ENCODE assay signal across 1 cellular context in the genomic region with DNA sequence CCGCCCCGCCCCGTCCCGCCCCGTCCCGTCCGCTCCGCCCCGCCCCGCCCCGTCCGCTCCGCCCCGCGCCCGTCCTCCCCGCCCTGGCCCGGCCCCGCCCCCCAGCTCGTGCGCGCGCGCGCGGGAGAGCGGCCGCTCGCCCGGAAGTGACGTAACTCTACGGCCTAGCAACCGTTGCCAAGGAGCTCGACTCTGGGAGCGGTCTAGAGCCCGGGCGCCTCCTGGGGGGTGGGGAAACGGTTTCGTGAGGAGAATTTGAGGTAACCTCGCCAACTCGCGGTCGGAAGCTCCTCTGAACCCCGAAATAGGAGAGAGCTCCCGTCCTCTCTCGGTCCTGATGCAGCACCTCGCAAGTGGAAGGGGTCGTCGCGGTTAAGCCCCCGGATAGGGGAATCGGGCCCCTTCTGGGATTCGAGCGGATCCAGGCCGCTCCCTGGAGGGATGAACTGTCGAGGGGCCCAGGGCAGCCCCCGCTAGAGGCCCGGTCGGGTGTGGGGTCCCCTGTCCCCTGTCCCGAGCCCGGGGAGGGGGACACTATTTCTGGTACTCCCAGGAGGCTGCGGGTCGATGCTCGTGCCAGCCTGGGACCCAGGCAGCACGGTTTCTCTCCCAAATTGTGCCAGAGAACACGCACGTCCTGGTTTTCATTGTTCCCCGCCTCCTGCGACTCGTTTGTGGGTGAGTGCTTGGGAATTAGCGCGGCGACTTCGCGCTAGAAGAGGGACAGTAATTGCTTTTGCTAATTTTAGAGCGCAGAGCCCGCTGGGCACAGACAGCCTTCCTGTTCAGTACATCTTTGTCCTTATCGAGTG.
TF ChIP-seq lines count a peak whose summit lies in the region.

A gene with protein sequence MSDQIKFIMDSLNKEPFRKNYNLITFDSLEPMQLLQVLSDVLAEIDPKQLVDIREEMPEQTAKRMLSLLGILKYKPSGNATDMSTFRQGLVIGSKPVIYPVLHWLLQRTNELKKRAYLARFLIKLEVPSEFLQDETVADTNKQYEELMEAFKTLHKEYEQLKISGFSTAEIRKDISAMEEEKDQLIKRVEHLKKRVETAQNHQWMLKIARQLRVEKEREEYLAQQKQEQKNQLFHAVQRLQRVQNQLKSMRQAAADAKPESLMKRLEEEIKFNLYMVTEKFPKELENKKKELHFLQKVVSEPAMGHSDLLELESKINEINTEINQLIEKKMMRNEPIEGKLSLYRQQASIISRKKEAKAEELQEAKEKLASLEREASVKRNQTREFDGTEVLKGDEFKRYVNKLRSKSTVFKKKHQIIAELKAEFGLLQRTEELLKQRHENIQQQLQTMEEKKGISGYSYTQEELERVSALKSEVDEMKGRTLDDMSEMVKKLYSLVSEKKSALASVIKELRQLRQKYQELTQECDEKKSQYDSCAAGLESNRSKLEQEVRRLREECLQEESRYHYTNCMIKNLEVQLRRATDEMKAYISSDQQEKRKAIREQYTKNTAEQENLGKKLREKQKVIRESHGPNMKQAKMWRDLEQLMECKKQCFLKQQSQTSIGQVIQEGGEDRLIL (plus strand): TSS at position 174 of the 812 bp plus-strand sequence. CDS start 3,024 bp downstream, outside the sequence.

TF ChIP-seq in HepG2, 621 proteins besides CTCF, POLR2A, EP300 and RAD21 (continued from another document and continues in another):
- TF ChIP-seq YY1 (IDR thresholded peaks at IDR 0.05; ENCODE audit: insufficient read depth, insufficient replicate concordance, low read depth, low read length) (peak; percentile 21), PHF5A (CRISPR knock-in tag; IDR thresholded peaks at IDR 0.05; ENCODE audit: low read depth, unreplicated experiment) (no peak), SMC3 (IDR thresholded peaks at IDR 0.05; ENCODE audit: low read length) (peak; percentile 14; the same call in 1 of the 2 replicates), ZC3H13 (CRISPR knock-in tag; IDR thresholded peaks at IDR 0.05) (no peak), SIN3B (IDR thresholded peaks at IDR 0.05; ENCODE audit: low read length) (no peak; the same call in 1 of the 2 replicates), ZFP36L1 (CRISPR knock-in tag; IDR thresholded peaks at IDR 0.05) (no peak), ZNF660 (CRISPR knock-in tag; IDR thresholded peaks at IDR 0.05; ENCODE audit: borderline replicate concordance, low read depth) (no peak), MBD4 (IDR thresholded peaks at IDR 0.05; ENCODE audit: borderline replicate concordance, low read length) (no peak), MYNN (CRISPR knock-in tag; IDR thresholded peaks at IDR 0.05; ENCODE audit: low read depth) (no peak), ZNF282 (IDR thresholded peaks at IDR 0.05; ENCODE audit: partially characterized antibody) (no peak), ZFY (CRISPR knock-in tag; IDR thresholded peaks at IDR 0.05) (peak; percentile 85), RFXANK (CRISPR knock-in tag; IDR thresholded peaks at IDR 0.05) (no peak), ZNF430 (CRISPR knock-in tag; IDR thresholded peaks at IDR 0.05) (no peak; the same call in 1 of the 2 replicates), ZNF562 (CRISPR knock-in tag; IDR thresholded peaks at IDR 0.05; ENCODE audit: borderline replicate concordance) (no peak), ZNF878 (CRISPR knock-in tag; IDR thresholded peaks at IDR 0.05) (no peak), ZNF564 (CRISPR knock-in tag; IDR thresholded peaks at IDR 0.05) (no peak)
- TF ChIP-seq, protein P1, sequence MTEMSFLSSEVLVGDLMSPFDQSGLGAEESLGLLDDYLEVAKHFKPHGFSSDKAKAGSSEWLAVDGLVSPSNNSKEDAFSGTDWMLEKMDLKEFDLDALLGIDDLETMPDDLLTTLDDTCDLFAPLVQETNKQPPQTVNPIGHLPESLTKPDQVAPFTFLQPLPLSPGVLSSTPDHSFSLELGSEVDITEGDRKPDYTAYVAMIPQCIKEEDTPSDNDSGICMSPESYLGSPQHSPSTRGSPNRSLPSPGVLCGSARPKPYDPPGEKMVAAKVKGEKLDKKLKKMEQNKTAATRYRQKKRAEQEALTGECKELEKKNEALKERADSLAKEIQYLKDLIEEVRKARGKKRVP (CRISPR knock-in tag; IDR thresholded peaks at IDR 0.05), result no peak
- TF ChIP-seq, protein P2, sequence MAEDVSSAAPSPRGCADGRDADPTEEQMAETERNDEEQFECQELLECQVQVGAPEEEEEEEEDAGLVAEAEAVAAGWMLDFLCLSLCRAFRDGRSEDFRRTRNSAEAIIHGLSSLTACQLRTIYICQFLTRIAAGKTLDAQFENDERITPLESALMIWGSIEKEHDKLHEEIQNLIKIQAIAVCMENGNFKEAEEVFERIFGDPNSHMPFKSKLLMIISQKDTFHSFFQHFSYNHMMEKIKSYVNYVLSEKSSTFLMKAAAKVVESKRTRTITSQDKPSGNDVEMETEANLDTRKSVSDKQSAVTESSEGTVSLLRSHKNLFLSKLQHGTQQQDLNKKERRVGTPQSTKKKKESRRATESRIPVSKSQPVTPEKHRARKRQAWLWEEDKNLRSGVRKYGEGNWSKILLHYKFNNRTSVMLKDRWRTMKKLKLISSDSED (CRISPR knock-in tag; IDR thresholded peaks at IDR 0.05), result no peak
- TF ChIP-seq, protein P3, sequence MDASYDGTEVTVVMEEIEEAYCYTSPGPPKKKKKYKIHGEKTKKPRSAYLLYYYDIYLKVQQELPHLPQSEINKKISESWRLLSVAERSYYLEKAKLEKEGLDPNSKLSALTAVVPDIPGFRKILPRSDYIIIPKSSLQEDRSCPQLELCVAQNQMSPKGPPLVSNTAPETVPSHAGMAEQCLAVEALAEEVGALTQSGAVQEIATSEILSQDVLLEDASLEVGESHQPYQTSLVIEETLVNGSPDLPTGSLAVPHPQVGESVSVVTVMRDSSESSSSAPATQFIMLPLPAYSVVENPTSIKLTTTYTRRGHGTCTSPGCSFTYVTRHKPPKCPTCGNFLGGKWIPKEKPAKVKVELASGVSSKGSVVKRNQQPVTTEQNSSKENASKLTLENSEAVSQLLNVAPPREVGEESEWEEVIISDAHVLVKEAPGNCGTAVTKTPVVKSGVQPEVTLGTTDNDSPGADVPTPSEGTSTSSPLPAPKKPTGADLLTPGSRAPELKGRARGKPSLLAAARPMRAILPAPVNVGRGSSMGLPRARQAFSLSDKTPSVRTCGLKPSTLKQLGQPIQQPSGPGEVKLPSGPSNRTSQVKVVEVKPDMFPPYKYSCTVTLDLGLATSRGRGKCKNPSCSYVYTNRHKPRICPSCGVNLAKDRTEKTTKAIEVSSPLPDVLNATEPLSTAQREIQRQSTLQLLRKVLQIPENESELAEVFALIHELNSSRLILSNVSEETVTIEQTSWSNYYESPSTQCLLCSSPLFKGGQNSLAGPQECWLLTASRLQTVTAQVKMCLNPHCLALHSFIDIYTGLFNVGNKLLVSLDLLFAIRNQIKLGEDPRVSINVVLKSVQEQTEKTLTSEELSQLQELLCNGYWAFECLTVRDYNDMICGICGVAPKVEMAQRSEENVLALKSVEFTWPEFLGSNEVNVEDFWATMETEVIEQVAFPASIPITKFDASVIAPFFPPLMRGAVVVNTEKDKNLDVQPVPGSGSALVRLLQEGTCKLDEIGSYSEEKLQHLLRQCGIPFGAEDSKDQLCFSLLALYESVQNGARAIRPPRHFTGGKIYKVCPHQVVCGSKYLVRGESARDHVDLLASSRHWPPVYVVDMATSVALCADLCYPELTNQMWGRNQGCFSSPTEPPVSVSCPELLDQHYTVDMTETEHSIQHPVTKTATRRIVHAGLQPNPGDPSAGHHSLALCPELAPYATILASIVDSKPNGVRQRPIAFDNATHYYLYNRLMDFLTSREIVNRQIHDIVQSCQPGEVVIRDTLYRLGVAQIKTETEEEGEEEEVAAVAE (CRISPR knock-in tag; IDR thresholded peaks at IDR 0.05; ENCODE audit: borderline replicate concordance), result no peak
- TF ChIP-seq, protein P4, sequence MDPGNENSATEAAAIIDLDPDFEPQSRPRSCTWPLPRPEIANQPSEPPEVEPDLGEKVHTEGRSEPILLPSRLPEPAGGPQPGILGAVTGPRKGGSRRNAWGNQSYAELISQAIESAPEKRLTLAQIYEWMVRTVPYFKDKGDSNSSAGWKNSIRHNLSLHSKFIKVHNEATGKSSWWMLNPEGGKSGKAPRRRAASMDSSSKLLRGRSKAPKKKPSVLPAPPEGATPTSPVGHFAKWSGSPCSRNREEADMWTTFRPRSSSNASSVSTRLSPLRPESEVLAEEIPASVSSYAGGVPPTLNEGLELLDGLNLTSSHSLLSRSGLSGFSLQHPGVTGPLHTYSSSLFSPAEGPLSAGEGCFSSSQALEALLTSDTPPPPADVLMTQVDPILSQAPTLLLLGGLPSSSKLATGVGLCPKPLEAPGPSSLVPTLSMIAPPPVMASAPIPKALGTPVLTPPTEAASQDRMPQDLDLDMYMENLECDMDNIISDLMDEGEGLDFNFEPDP (CRISPR knock-in tag; conservative IDR thresholded peaks at IDR 0.05), result no peak
- TF ChIP-seq, protein P5, sequence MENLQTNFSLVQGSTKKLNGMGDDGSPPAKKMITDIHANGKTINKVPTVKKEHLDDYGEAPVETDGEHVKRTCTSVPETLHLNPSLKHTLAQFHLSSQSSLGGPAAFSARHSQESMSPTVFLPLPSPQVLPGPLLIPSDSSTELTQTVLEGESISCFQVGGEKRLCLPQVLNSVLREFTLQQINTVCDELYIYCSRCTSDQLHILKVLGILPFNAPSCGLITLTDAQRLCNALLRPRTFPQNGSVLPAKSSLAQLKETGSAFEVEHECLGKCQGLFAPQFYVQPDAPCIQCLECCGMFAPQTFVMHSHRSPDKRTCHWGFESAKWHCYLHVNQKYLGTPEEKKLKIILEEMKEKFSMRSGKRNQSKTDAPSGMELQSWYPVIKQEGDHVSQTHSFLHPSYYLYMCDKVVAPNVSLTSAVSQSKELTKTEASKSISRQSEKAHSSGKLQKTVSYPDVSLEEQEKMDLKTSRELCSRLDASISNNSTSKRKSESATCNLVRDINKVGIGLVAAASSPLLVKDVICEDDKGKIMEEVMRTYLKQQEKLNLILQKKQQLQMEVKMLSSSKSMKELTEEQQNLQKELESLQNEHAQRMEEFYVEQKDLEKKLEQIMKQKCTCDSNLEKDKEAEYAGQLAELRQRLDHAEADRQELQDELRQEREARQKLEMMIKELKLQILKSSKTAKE (CRISPR knock-in tag; IDR thresholded peaks at IDR 0.05; ENCODE audit: borderline replicate concordance), result no peak
- TF ChIP-seq, protein P6, sequence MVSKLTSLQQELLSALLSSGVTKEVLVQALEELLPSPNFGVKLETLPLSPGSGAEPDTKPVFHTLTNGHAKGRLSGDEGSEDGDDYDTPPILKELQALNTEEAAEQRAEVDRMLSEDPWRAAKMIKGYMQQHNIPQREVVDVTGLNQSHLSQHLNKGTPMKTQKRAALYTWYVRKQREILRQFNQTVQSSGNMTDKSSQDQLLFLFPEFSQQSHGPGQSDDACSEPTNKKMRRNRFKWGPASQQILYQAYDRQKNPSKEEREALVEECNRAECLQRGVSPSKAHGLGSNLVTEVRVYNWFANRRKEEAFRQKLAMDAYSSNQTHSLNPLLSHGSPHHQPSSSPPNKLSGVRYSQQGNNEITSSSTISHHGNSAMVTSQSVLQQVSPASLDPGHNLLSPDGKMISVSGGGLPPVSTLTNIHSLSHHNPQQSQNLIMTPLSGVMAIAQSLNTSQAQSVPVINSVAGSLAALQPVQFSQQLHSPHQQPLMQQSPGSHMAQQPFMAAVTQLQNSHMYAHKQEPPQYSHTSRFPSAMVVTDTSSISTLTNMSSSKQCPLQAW (CRISPR knock-in tag; IDR thresholded peaks at IDR 0.05), result peak; percentile 46; the same call in 1 of the 2 replicates
- TF ChIP-seq, protein P7, sequence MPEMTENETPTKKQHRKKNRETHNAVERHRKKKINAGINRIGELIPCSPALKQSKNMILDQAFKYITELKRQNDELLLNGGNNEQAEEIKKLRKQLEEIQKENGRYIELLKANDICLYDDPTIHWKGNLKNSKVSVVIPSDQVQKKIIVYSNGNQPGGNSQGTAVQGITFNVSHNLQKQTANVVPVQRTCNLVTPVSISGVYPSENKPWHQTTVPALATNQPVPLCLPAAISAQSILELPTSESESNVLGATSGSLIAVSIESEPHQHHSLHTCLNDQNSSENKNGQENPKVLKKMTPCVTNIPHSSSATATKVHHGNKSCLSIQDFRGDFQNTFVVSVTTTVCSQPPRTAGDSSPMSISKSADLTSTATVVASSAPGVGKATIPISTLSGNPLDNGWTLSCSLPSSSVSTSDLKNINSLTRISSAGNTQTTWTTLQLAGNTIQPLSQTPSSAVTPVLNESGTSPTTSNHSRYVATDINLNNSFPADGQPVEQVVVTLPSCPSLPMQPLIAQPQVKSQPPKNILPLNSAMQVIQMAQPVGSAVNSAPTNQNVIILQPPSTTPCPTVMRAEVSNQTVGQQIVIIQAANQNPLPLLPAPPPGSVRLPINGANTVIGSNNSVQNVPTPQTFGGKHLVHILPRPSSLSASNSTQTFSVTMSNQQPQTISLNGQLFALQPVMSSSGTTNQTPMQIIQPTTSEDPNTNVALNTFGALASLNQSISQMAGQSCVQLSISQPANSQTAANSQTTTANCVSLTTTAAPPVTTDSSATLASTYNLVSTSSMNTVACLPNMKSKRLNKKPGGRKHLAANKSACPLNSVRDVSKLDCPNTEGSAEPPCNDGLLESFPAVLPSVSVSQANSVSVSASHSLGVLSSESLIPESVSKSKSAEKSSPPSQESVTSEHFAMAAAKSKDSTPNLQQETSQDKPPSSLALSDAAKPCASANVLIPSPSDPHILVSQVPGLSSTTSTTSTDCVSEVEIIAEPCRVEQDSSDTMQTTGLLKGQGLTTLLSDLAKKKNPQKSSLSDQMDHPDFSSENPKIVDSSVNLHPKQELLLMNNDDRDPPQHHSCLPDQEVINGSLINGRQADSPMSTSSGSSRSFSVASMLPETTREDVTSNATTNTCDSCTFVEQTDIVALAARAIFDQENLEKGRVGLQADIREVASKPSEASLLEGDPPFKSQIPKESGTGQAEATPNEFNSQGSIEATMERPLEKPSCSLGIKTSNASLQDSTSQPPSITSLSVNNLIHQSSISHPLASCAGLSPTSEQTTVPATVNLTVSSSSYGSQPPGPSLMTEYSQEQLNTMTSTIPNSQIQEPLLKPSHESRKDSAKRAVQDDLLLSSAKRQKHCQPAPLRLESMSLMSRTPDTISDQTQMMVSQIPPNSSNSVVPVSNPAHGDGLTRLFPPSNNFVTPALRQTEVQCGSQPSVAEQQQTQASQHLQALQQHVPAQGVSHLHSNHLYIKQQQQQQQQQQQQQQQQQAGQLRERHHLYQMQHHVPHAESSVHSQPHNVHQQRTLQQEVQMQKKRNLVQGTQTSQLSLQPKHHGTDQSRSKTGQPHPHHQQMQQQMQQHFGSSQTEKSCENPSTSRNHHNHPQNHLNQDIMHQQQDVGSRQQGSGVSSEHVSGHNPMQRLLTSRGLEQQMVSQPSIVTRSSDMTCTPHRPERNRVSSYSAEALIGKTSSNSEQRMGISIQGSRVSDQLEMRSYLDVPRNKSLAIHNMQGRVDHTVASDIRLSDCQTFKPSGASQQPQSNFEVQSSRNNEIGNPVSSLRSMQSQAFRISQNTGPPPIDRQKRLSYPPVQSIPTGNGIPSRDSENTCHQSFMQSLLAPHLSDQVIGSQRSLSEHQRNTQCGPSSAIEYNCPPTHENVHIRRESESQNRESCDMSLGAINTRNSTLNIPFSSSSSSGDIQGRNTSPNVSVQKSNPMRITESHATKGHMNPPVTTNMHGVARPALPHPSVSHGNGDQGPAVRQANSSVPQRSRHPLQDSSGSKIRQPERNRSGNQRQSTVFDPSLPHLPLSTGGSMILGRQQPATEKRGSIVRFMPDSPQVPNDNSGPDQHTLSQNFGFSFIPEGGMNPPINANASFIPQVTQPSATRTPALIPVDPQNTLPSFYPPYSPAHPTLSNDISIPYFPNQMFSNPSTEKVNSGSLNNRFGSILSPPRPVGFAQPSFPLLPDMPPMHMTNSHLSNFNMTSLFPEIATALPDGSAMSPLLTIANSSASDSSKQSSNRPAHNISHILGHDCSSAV (CRISPR knock-in tag; IDR thresholded peaks at IDR 0.05; ENCODE audit: borderline replicate concordance), result no peak
- TF ChIP-seq, protein P8, sequence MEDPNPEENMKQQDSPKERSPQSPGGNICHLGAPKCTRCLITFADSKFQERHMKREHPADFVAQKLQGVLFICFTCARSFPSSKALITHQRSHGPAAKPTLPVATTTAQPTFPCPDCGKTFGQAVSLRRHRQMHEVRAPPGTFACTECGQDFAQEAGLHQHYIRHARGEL (CRISPR knock-in tag; IDR thresholded peaks at IDR 0.05), result no peak
